33 cellular contexts compared by ENCODE assay signal in genomic region chr4:138773321-138773720, GRCh38.
"Had no signal": no experiment of that assay in that cellular context is flagged by ENCODE, and none has a peak within 500 bp of the region (broad histone marks: within the 10 kb centered on the region; RNA-seq: fewer than 3 reads in every experiment).

No MANE protein-coding gene starts in this region.

- H3K4me3 ChIP-seq: colonic mucosa, PC-9 had no signal

- H3K9me3 Mint-ChIP-seq: activated naive CD8-positive, alpha-beta T cell treated with anti-CD3 and anti-CD28 coated beads for 36 hours; activated T-helper 17 cell treated with anti-CD3 and anti-CD28 coated beads, Interleukin-2, amount 50 U/mL, for 72 hours had no signal

- H3K4me1 ChIP-seq: colonic mucosa had no signal

- H3K36me3 Mint-ChIP-seq: activated naive CD8-positive, alpha-beta T cell treated with anti-CD3 and anti-CD28 coated beads for 36 hours had no signal

- H3K4me1 Mint-ChIP-seq: activated naive CD8-positive, alpha-beta T cell treated with anti-CD3 and anti-CD28 coated beads for 36 hours; activated T-helper 17 cell treated with anti-CD3 and anti-CD28 coated beads, Interleukin-2, amount 50 U/mL, for 72 hours had no signal

- H3K9me3 ChIP-seq: colonic mucosa had no signal

- H3K4me2 ChIP-seq: PC-9 had no signal

- H2AFZ ChIP-seq: PC-9 had no signal

- H3K36me3 ChIP-seq: brain microvascular endothelial cell, colonic mucosa had no signal

- H3K27me3 ChIP-seq: brain microvascular endothelial cell, colonic mucosa had no signal

- DNase-seq: activated CD4-positive, alpha-beta T cell treated with anti-CD3 and anti-CD28 coated beads for 1 hour; activated CD4-positive, alpha-beta T cell treated with anti-CD3 and anti-CD28 coated beads for 48 hours; activated CD4-positive, alpha-beta T cell treated with anti-CD3 and anti-CD28 coated beads, Interleukin-2, amount 50 U/mL, for 4 hours; activated CD4-positive, CD25-positive, alpha-beta regulatory T cell; activated CD8-positive, alpha-beta T cell treated with anti-CD3 and anti-CD28 coated beads for 36 hours; activated effector memory CD4-positive, alpha-beta T cell treated with anti-CD3 and anti-CD28 coated beads, Interleukin-2, amount 50 U/mL, for 16 hours; activated naive CD4-positive, alpha-beta T cell; activated naive CD4-positive, alpha-beta T cell treated with anti-CD3 and anti-CD28 coated beads, Interleukin-2, amount 50 U/mL, for 16 hours; activated naive CD8-positive, alpha-beta T cell treated with anti-CD3 and anti-CD28 coated beads for 36 hours; activated T-cell treated with anti-CD3 and anti-CD28 coated beads, Interleukin-2, amount 50 U/mL, for 1 hour; activated T-cell treated with anti-CD3 and anti-CD28 coated beads, Interleukin-2, amount 50 U/mL, for 72 hours; amniotic stem cell; aorta; brain microvascular endothelial cell; central memory CD4-positive, alpha-beta T cell; colonic mucosa; NCI-H1105; NCI-H1417 treated with DMSO at 0.1 percent for 48 hours; NCI-H1930; NCI-H2081 treated with DMSO at 0.1 percent for 48 hours; NCI-H345; NCI-H524 treated with DMSO at 0.1 percent for 48 hours; NCI-H774; PC-9; SIG-M5; SW 1271; T-helper 1 cell; T-helper 2 cell; T-helper 9 cell had no signal

- H3K27ac ChIP-seq: brain microvascular endothelial cell, colonic mucosa, PC-9, RWPE1, VCaP had no signal

- H3K4me3 Mint-ChIP-seq: activated CD8-positive, alpha-beta T cell treated with anti-CD3 and anti-CD28 coated beads for 36 hours; activated naive CD8-positive, alpha-beta T cell treated with anti-CD3 and anti-CD28 coated beads for 36 hours; activated T-cell treated with anti-CD3 and anti-CD28 coated beads, Interleukin-2, amount 50 U/mL, for 72 hours; activated T-helper 17 cell treated with anti-CD3 and anti-CD28 coated beads, Interleukin-2, amount 50 U/mL, for 72 hours had no signal

- H3K27ac Mint-ChIP-seq: activated CD8-positive, alpha-beta T cell treated with anti-CD3 and anti-CD28 coated beads for 36 hours; activated naive CD8-positive, alpha-beta T cell treated with anti-CD3 and anti-CD28 coated beads for 36 hours; activated T-cell treated with anti-CD3 and anti-CD28 coated beads, Interleukin-2, amount 50 U/mL, for 72 hours; activated T-helper 17 cell treated with anti-CD3 and anti-CD28 coated beads, Interleukin-2, amount 50 U/mL, for 72 hours had no signal

- ATAC-seq: activated CD8-positive, alpha-beta T cell treated with anti-CD3 and anti-CD28 coated beads for 36 hours; activated T-cell treated with anti-CD3 and anti-CD28 coated beads, Interleukin-2, amount 50 U/mL, for 72 hours; activated T-helper 17 cell treated with anti-CD3 and anti-CD28 coated beads, Interleukin-2, amount 50 U/mL, for 72 hours; Right ventricle myocardium inferior had no signal
